In genomic region chr20:20362774-20363435, GRCh38 we compare ENCODE assay signal across 12 cellular contexts. TPM values are rescaled to one million over a fixed set of nuclear protein-coding genes. Genes with fewer than 3 reads are reported as not detected.
A peak's percentile ranks its signal among the peaks of the same experiment; 100 is the strongest.
DNase-seq lines count a peak whose midpoint lies in the region; ATAC-seq and TF ChIP-seq lines count a peak whose summit lies in the region.
"Had no signal": no experiment of that assay in that cellular context is flagged by ENCODE, and none has a peak within 500 bp of the region (broad histone marks: within the 10 kb centered on the region; RNA-seq: fewer than 3 reads in every experiment).

No MANE protein-coding gene starts in this region.

- H3K4me3 ChIP-seq in CD8-positive, alpha-beta T cell (ENCODE audit: low read depth, low read length): no peak overlapping the region
- H3K4me3 ChIP-seq: lower lobe of right lung, smooth muscle cell had no signal

- DNase-seq in ELF-1 (ENCODE audit: low read depth, low spot score) (peak; percentile 61), NCI-H1417 (lab: John Stamatoyannopoulos, UW) (peak; percentile 83 to 99 (median 97)), OCI-M1 (lab: John Stamatoyannopoulos, UW) (peak; percentile 36), medulla oblongata (ENCODE audit: extremely low spot score) (peak; percentile 11), mesothelial cell of epicardium (ENCODE audit: low spot score in 2 of 2, unreplicated experiment in 2 of 2) (no peak)
- no peak for DNase-seq in CD8-positive, alpha-beta T cell
- DNase-seq: GF-D8, lower lobe of right lung had no signal

- no peak overlapping the region for H3K27ac Mint-ChIP-seq in mesothelial cell of epicardium
- no peak overlapping the region for H3K27ac Mint-ChIP-seq in CD8-positive, alpha-beta T cell
- H3K27ac Mint-ChIP-seq: activated naive CD4-positive, alpha-beta T cell treated with anti-CD3 and anti-CD28 coated beads, Interleukin-2, amount 50 U/mL, for 72 hours had no signal

- H3K27ac ChIP-seq in CD8-positive, alpha-beta T cell (ENCODE audit: low read depth, low read length): no peak overlapping the region
- H3K27ac ChIP-seq: lower lobe of right lung had no signal

- H3K36me3 ChIP-seq in CD8-positive, alpha-beta T cell (ENCODE audit: insufficient read depth, low read length): no peaks in the 10 kb centered on the region
- H3K36me3 ChIP-seq: lower lobe of right lung had no signal

- intact Hi-C loops in CD8-positive, alpha-beta T cell (cut with DNase I, micrococcal nuclease): no loop called here

- CTCF ChIA-PET in CD8-positive, alpha-beta T cell (lab: Charles Lee): no interaction called here

- no peak overlapping the region for H3K4me3 Mint-ChIP-seq in mesothelial cell of epicardium
- no peak overlapping the region for H3K4me3 Mint-ChIP-seq in CD8-positive, alpha-beta T cell

- H3K9me3 Mint-ChIP-seq in mesothelial cell of epicardium: no peaks in the 10 kb centered on the region
- H3K9me3 Mint-ChIP-seq in CD8-positive, alpha-beta T cell: no peaks in the 10 kb centered on the region
- H3K9me3 Mint-ChIP-seq: activated naive CD4-positive, alpha-beta T cell treated with anti-CD3 and anti-CD28 coated beads, Interleukin-2, amount 50 U/mL, for 72 hours had no signal

- POLR2A ChIA-PET in CD8-positive, alpha-beta T cell (lab: Charles Lee): no interaction called here

- H3K9me3 ChIP-seq in CD8-positive, alpha-beta T cell (ENCODE audit: low read length): no peaks in the 10 kb centered on the region
- H3K9me3 ChIP-seq: lower lobe of right lung had no signal

- peaks cover 6% of the 10 kb centered on the region for H3K4me1 ChIP-seq in CD8-positive, alpha-beta T cell (ENCODE audit: insufficient read depth, low read length)

- TF ChIP-seq CTCF in mesothelial cell of epicardium (IDR thresholded peaks at IDR 0.05; ENCODE audit: unreplicated experiment): no peak
- no peak for TF ChIP-seq CTCF in CD8-positive, alpha-beta T cell (IDR thresholded peaks at IDR 0.05)

- H3K36me3 Mint-ChIP-seq in mesothelial cell of epicardium: no peaks in the 10 kb centered on the region
- H3K36me3 Mint-ChIP-seq in CD8-positive, alpha-beta T cell: no peaks in the 10 kb centered on the region
- H3K36me3 Mint-ChIP-seq: activated naive CD4-positive, alpha-beta T cell treated with anti-CD3 and anti-CD28 coated beads, Interleukin-2, amount 50 U/mL, for 72 hours had no signal

- H3K4me1 Mint-ChIP-seq in mesothelial cell of epicardium: peaks cover 5% of the 10 kb centered on the region
- peaks cover 40% of the 10 kb centered on the region for H3K4me1 Mint-ChIP-seq in CD8-positive, alpha-beta T cell (ENCODE audit: low read depth)

- no peaks in the 10 kb centered on the region for H3K27me3 ChIP-seq in CD8-positive, alpha-beta T cell (ENCODE audit: insufficient read depth, low read length)

- peaks cover 93% of the 10 kb centered on the region for H3K27me3 Mint-ChIP-seq in mesothelial cell of epicardium (ENCODE audit: low read depth)
- peaks cover 50% of the 10 kb centered on the region for H3K27me3 Mint-ChIP-seq in CD8-positive, alpha-beta T cell (ENCODE audit: low read depth)

- no peak for ATAC-seq in HG02588 (IDR thresholded peaks at IDR 0.05; ENCODE audit: unreplicated experiment)
- no peak for ATAC-seq in GM19455 (IDR thresholded peaks at IDR 0.05; ENCODE audit: unreplicated experiment)
- ATAC-seq in CD8-positive, alpha-beta T cell: no peak
- ATAC-seq: activated naive CD4-positive, alpha-beta T cell treated with anti-CD3 and anti-CD28 coated beads, Interleukin-2, amount 50 U/mL, for 72 hours; lower lobe of right lung had no signal

RNA-seq across cellular contexts. Expression of gene INSM1, which starts 5.0 kb away (rescaled TPM):
- total RNA-seq in mesothelial cell of epicardium: not detected in 3 replicates
- not detected for total RNA-seq in CD8-positive, alpha-beta T cell
- total RNA-seq: lower lobe of right lung, smooth muscle cell had no signal

Comparison
In these comparisons a context has a peak if more than half of its experiments do, and no peak if none do; other contexts are left out.
1. DNase-seq: peak in ELF-1 (single experiment), NCI-H1417 (3 of 3), OCI-M1 (single experiment) and medulla oblongata (single experiment); none in mesothelial cell of epicardium (0 of 2) and CD8-positive, alpha-beta T cell (0 of 7).